In genomic region chr10:103276941-103277712, GRCh38 we compare ENCODE assay signal across 8 cellular contexts. TPM values are rescaled to one million over a fixed set of nuclear protein-coding genes. Genes with fewer than 3 reads are reported as not detected.
A peak's percentile ranks its signal among the peaks of the same experiment; 100 is the strongest.
DNase-seq lines count a peak whose midpoint lies in the region; ATAC-seq and TF ChIP-seq lines count a peak whose summit lies in the region.

Gene INA (plus strand): TSS chr10:103277138. CDS start chr10:103277212, 74 bp downstream.

- peak within 1 kb of the TSS in 9 of 10 donors; percentile 1 to 39 (median 21) for H3K4me3 ChIP-seq in heart right ventricle
- peak within 1 kb of the TSS; percentile 68 for H3K4me3 ChIP-seq in iPS-18c (ENCODE audit: insufficient read depth, low read depth, low read length)

- H3K27me3 ChIP-seq in heart right ventricle: peaks cover 19 to 79% (median 74%) of the 10 kb centered on the region in 7 donors

- H3K4me1 ChIP-seq in heart right ventricle: peaks cover 0 to 27% (median 6%) of the 10 kb centered on the region in 9 donors

- no peak for ATAC-seq in heart right ventricle
- ATAC-seq in Right ventricle myocardium superior (ENCODE audit: poor library complexity): no peak
- ATAC-seq in GM18517 (IDR thresholded peaks at IDR 0.05; ENCODE audit: unreplicated experiment): no peak

- no peak for TF ChIP-seq CTCF in heart right ventricle (IDR thresholded peaks at IDR 0.05)

- H3K9me3 ChIP-seq in heart right ventricle (no peaks in the 10 kb centered on the region), iPS-18c (ENCODE audit: control insufficient read depth, insufficient read depth, low read length) (no peaks in the 10 kb centered on the region)

- DNase-seq in heart right ventricle: no peak
- DNase-seq in Right ventricle myocardium superior: no peak
- peak; percentile 75 for DNase-seq in NCI-H2227 treated with DMSO at 0.1 percent for 48 hours (lab: John Stamatoyannopoulos, UW)
- peak; percentile 17 for DNase-seq in amniotic epithelial cell (ENCODE audit: low read depth)
- DNase-seq in stimulated activated CD8-positive, alpha-beta memory T cell treated with anti-CD3 and anti-CD28 coated beads, Interleukin-4, amount 100 ng/mL, for 48 hours: peak; percentile 43
- no peak for DNase-seq in effector CD8-positive, alpha-beta T cell (lab: John Stamatoyannopoulos, UW)

- 1% methylated on average over 78 to 101 of the region's 101 CpGs for WGBS in heart right ventricle, 2 donors

- H3K27ac ChIP-seq in heart right ventricle: no peak within 1 kb of the TSS

- intact Hi-C loops in heart right ventricle (cut with DNase I): no loop called here
- intact Hi-C loops in Right ventricle myocardium superior (cut with DNase I): no loop called here

- H3K36me3 ChIP-seq in heart right ventricle: no peaks in the 10 kb centered on the region

RNA-seq across cellular contexts. Expression of gene INA, which starts in this region (rescaled TPM):
- total RNA-seq in heart right ventricle: not detected
- under 1 TPM in 1 of 2 donors, not detected in 1; 0.01 TPM for polyA plus RNA-seq in heart right ventricle
- not detected for total RNA-seq in Right ventricle myocardium superior

Comparison
In these comparisons a context has a peak if more than half of its experiments do, and no peak if none do; other contexts are left out.
1. DNase-seq: peak in NCI-H2227 treated with DMSO at 0.1 percent for 48 hours (single experiment), amniotic epithelial cell (single experiment) and stimulated activated CD8-positive, alpha-beta memory T cell treated with anti-CD3 and anti-CD28 coated beads, Interleukin-4, amount 100 ng/mL, for 48 hours (single experiment); none in heart right ventricle (0 of 2), Right ventricle myocardium superior (single experiment) and effector CD8-positive, alpha-beta T cell (single experiment).